In genomic region chr2:183773775-183774174, GRCh38 we compare ENCODE assay signal across 26 cellular contexts.
"Had no signal": no experiment of that assay in that cellular context is flagged by ENCODE, and none has a peak within 500 bp of the region (broad histone marks: within the 10 kb centered on the region; RNA-seq: fewer than 3 reads in every experiment).

No MANE protein-coding gene starts in this region.

- H3K36me3 ChIP-seq: stomach, suprapubic skin, thoracic aorta, thyroid gland, tibial artery, tibial nerve, transverse colon, upper lobe of left lung, upper lobe of right lung, uterus, vagina had no signal

- H3K9me3 ChIP-seq: stomach, suprapubic skin, testis, thoracic aorta, thyroid gland, tibial artery, upper lobe of left lung, upper lobe of right lung, uterus, vagina had no signal

- DNase-seq: stimulated activated CD4-positive, alpha-beta T cell treated with anti-CD3 and anti-CD28 coated beads, Interleukin-2, amount 100 ng/mL, for 48 hours; stimulated activated CD4-positive, alpha-beta T cell treated with anti-CD3 and anti-CD28 coated beads, Interleukin-4, amount 100 ng/mL, for 1 hour; stimulated activated CD4-positive, alpha-beta T cell treated with anti-CD3 and anti-CD28 coated beads, Interleukin-4, amount 100 ng/mL, for 24 hours; stimulated activated CD4-positive, alpha-beta T cell treated with anti-CD3 and anti-CD28 coated beads, Interleukin-4, amount 100 ng/mL, for 4 hours; stimulated activated CD8-positive, alpha-beta memory T cell treated with anti-CD3 and anti-CD28 coated beads, Interleukin-4, amount 100 ng/mL, for 48 hours; stimulated activated naive B cell treated with anti-CD40 and anti-IgM and Interleukin-4, amounts not matched to agents 10 μg/mL and 1 μg/mL and 100 μg/mL, for 72 hours; stimulated activated naive CD4-positive, alpha-beta T cell; stimulated activated naive CD4-positive, alpha-beta T cell treated with Interleukin-2 at 50 U/mL for 16 hours; stimulated activated naive CD8-positive, alpha-beta T cell treated with anti-CD3 and anti-CD28 coated beads, Interleukin-15, amount 100 ng/mL, for 72 hours; stimulated activated naive CD8-positive, alpha-beta T cell treated with anti-CD3 and anti-CD28 coated beads, Interleukin-15, Interleukin-2, amounts not matched to agents 100 U/mL and 50 U/mL, for 24 hours; stomach; substantia nigra; testis; thyroid gland; tibial artery; transverse colon; upper lobe of left lung; upper lobe of right lung; uterus had no signal

- H3K27me3 ChIP-seq: stomach, suprapubic skin, testis, thyroid gland, tibial artery, tibial nerve, transverse colon, upper lobe of left lung, upper lobe of right lung, uterus, vagina had no signal

- ATAC-seq: stimulated activated effector memory CD8-positive, alpha-beta T cell treated with anti-CD3 and anti-CD28 coated beads, Interleukin-12 subunit alpha, Interleukin-12 subunit beta, amount 100 ng/mL, for 72 hours; stimulated activated memory B cell treated with anti-CD40 and anti-IgM and Interleukin-4, amounts not matched to agents 10 μg/mL and 1 μg/mL and 100 μg/mL, for 72 hours; stimulated activated naive B cell treated with anti-CD40 and anti-IgM and Interleukin-4, amounts not matched to agents 10 μg/mL and 1 μg/mL and 100 μg/mL, for 72 hours; stimulated activated naive CD8-positive, alpha-beta T cell treated with anti-CD3 and anti-CD28 coated beads, Interleukin-15, amount 100 ng/mL, for 72 hours; stimulated activated naive CD8-positive, alpha-beta T cell treated with anti-CD3 and anti-CD28 coated beads, Interleukin-15, Interleukin-2, amounts not matched to agents 100 U/mL and 50 U/mL, for 24 hours; upper lobe of right lung had no signal

- H3K4me3 ChIP-seq: stomach, suprapubic skin, testis, thoracic aorta, thyroid gland, tibial artery, tibial nerve, transverse colon, upper lobe of left lung, upper lobe of right lung, uterus, vagina had no signal

- FAIRE-seq: urothelium cell line had no signal

- H3K27ac ChIP-seq: stomach, suprapubic skin, testis, thoracic aorta, thyroid gland, tibial artery, tibial nerve, transverse colon, upper lobe of left lung, upper lobe of right lung, uterus, vagina had no signal

- H3K4me1 ChIP-seq: stomach, suprapubic skin, testis, tibial artery, tibial nerve, transverse colon, upper lobe of left lung, upper lobe of right lung, uterus, vagina had no signal
